Comparison of ENCODE assay signal across 9 cellular contexts in genomic region chr20:54345301-54345724, GRCh38.
A peak's percentile ranks its signal among the peaks of the same experiment; 100 is the strongest.
DNase-seq lines count a peak whose midpoint lies in the region; ATAC-seq and TF ChIP-seq lines count a peak whose summit lies in the region.
"Had no signal": no experiment of that assay in that cellular context is flagged by ENCODE, and none has a peak within 500 bp of the region (broad histone marks: within the 10 kb centered on the region; RNA-seq: fewer than 3 reads in every experiment).

No MANE protein-coding gene starts in this region.

- no TSS peak for BruUV-seq in mammary epithelial cell (replicated peaks; lab: Mats Ljungman, UMichigan)

- dilution Hi-C loops in mammary epithelial cell (cut with HindIII; ENCODE audit: low sequenced_read_pairs): no loop called here

- H3K4me3 ChIP-seq in mammary epithelial cell (replicated peaks in 1 of 3; ENCODE audit: insufficient read depth in 1 of 3, low read depth in 2 of 3, low read length in 3 of 3): no peak overlapping the region

- H3K4me1 ChIP-seq in mammary epithelial cell (ENCODE audit: insufficient read depth, low read length): peaks cover 3% of the 10 kb centered on the region
- H3K4me1 ChIP-seq: parathyroid adenoma had no signal

- intact Hi-C loops in mammary epithelial cell (cut with micrococcal nuclease): no loop called here

- H3K9ac ChIP-seq in mammary epithelial cell (ENCODE audit: insufficient read depth, low read length): no peak overlapping the region
- H3K9ac ChIP-seq: parathyroid adenoma had no signal

- no peak for TF ChIP-seq CTCF in mammary epithelial cell (conservative IDR thresholded peaks at IDR 0.05 in 1 of 2, IDR thresholded peaks at IDR 0.05 in 1 of 2; ENCODE audit: extremely low read depth in 1 of 2, insufficient read depth in 1 of 2, low read depth in 1 of 2, low read length in 2 of 2)

- H3K9me3 ChIP-seq in mammary epithelial cell (replicated peaks; ENCODE audit: insufficient read depth, low read length): no peaks in the 10 kb centered on the region

- no peaks in the 10 kb centered on the region for H3K36me3 ChIP-seq in mammary epithelial cell (ENCODE audit: insufficient read depth, low read length)

- H2AFZ ChIP-seq in mammary epithelial cell (ENCODE audit: low read depth, low read length): no peak overlapping the region
- H2AFZ ChIP-seq: parathyroid adenoma had no signal

- in situ Hi-C loops in mammary epithelial cell (cut with MboI; ENCODE audit: low sequenced_read_pairs in 2 of 2): no loop called here

- WGBS in mammary epithelial cell (ENCODE audit: low coverage, missing lambda C conversion rate): 29% methylated on average over 4 of the region's 4 CpGs

- H3K79me2 ChIP-seq in mammary epithelial cell (ENCODE audit: insufficient read depth, low read length): no peaks in the 10 kb centered on the region
- H3K79me2 ChIP-seq: parathyroid adenoma had no signal

- H3K27me3 ChIP-seq in mammary epithelial cell (ENCODE audit: insufficient read depth, low read length): no peaks in the 10 kb centered on the region

- H3K27ac ChIP-seq in mammary epithelial cell (ENCODE audit: insufficient read depth, low read depth, low read length): no peak overlapping the region
- H3K27ac ChIP-seq: parathyroid adenoma had no signal

- H4K20me1 ChIP-seq in mammary epithelial cell (ENCODE audit: insufficient read depth, low read length): no peaks in the 10 kb centered on the region

- CTCF ChIA-PET in mammary epithelial cell (lab: Charles Lee; ENCODE audit: low non-redundant PET): no interaction called here

- H3K4me2 ChIP-seq in mammary epithelial cell (ENCODE audit: insufficient read depth, low read depth, low read length): no peak overlapping the region

- peak; percentile 25 for DNase-seq in mammary epithelial cell
- DNase-seq in smooth muscle cell of the brain vasculature (ENCODE audit: low read depth, low spot score): peak; percentile 36
- DNase-seq in RPMI8226: no peak
- no peak for DNase-seq in activated CD8-positive, alpha-beta memory T cell treated with anti-CD3 and anti-CD28 coated beads, Interleukin-2, amount 50 U/mL, for 4 hours
- DNase-seq: effector CD4-positive, alpha-beta T cell had no signal

- peak; percentile 88 for ATAC-seq in GM19463 (IDR thresholded peaks at IDR 0.05; ENCODE audit: unreplicated experiment)
- peak; percentile 86 for ATAC-seq in HG03460 (IDR thresholded peaks at IDR 0.05; ENCODE audit: unreplicated experiment)
- no peak for ATAC-seq in GM21576 (IDR thresholded peaks at IDR 0.05; ENCODE audit: unreplicated experiment)

Comparison
In these comparisons a context has a peak if more than half of its experiments do, and no peak if none do; other contexts are left out.
1. DNase-seq: peak in mammary epithelial cell (single experiment) and smooth muscle cell of the brain vasculature (single experiment); none in RPMI8226 (single experiment) and activated CD8-positive, alpha-beta memory T cell treated with anti-CD3 and anti-CD28 coated beads, Interleukin-2, amount 50 U/mL, for 4 hours (single experiment).